ENCODE assay signal across 8 cellular contexts in genomic region chr17:40341808-40342574, GRCh38. TPM values are rescaled to one million over a fixed set of nuclear protein-coding genes. Genes with fewer than 3 reads are reported as not detected.
A peak's percentile ranks its signal among the peaks of the same experiment; 100 is the strongest.
DNase-seq lines count a peak whose midpoint lies in the region; ATAC-seq, FAIRE-seq and TF ChIP-seq lines count a peak whose summit lies in the region.

No MANE protein-coding gene starts in this region.

- H3K4me1 ChIP-seq in CD8-positive, alpha-beta memory T cell (ENCODE audit: insufficient read depth, low read length), result peaks cover 73% of the 10 kb centered on the region

- H2AFZ ChIP-seq in neural cell (ENCODE audit: low read depth, low read length), result peak overlapping the region; percentile 33

- no peaks in the 10 kb centered on the region for H3K9me3 ChIP-seq in CD8-positive, alpha-beta memory T cell (ENCODE audit: low read length)
- H3K9me3 ChIP-seq in neural cell (ENCODE audit: low read length), result no peaks in the 10 kb centered on the region

- TF ChIP-seq CTCF in neural cell (IDR thresholded peaks at IDR 0.05; ENCODE audit: poor library complexity, severe bottlenecking), result no peak

- no peak for TF ChIP-seq RAD21 in neural cell (conservative IDR thresholded peaks at IDR 0.05)

- H3K4me1 Mint-ChIP-seq in CD8-positive, alpha-beta memory T cell, result peaks cover 71 to 89% (median 78%) of the 10 kb centered on the region in 3 donors
- peaks cover 76% of the 10 kb centered on the region for H3K4me1 Mint-ChIP-seq in activated T-cell treated with anti-CD3 and anti-CD28 coated beads, Interleukin-2, amount 50 U/mL, for 24 hours (ENCODE audit: low read depth)

- H3K4me3 ChIP-seq in CD8-positive, alpha-beta memory T cell (ENCODE audit: low read length), result peak overlapping the region; percentile 37
- peak overlapping the region; percentile 55 for H3K4me3 ChIP-seq in Jurkat, Clone E6-1 (ENCODE audit: low read length)
- H3K4me3 ChIP-seq in neural cell (ENCODE audit: low read length), result peak overlapping the region; percentile 91

- no peaks in the 10 kb centered on the region for H3K27me3 Mint-ChIP-seq in CD8-positive, alpha-beta memory T cell
- H3K27me3 Mint-ChIP-seq in activated T-cell treated with anti-CD3 and anti-CD28 coated beads, Interleukin-2, amount 50 U/mL, for 24 hours, result no peaks in the 10 kb centered on the region

- peaks cover 4 to 27% (median 8%) of the 10 kb centered on the region in 3 donors for H3K36me3 Mint-ChIP-seq in CD8-positive, alpha-beta memory T cell
- peaks cover 41% of the 10 kb centered on the region for H3K36me3 Mint-ChIP-seq in activated T-cell treated with anti-CD3 and anti-CD28 coated beads, Interleukin-2, amount 50 U/mL, for 24 hours (ENCODE audit: low read depth)

- peak overlapping the region in 7 of 8 donors; percentile 84 to 98 (median 96) for H3K27ac Mint-ChIP-seq in CD8-positive, alpha-beta memory T cell
- peak overlapping the region; percentile 71 for H3K27ac Mint-ChIP-seq in activated T-cell treated with anti-CD3 and anti-CD28 coated beads, Interleukin-2, amount 50 U/mL, for 24 hours

- H3K9ac ChIP-seq in neural cell (ENCODE audit: low read length), result peak overlapping the region; percentile 97

- DNase-seq in CD8-positive, alpha-beta memory T cell, result peak in 1 of 5 donors; percentile 59
- DNase-seq in Jurkat, Clone E6-1 (ENCODE audit: low read depth, low spot score), result no peak
- no peak for DNase-seq in activated T-cell treated with anti-CD3 and anti-CD28 coated beads, Interleukin-2, amount 50 U/mL, for 24 hours
- peak; percentile 80 to 86 for DNase-seq in frontal cortex (ENCODE audit: low spot score in 2 of 2)

- CTCF ChIA-PET in CD8-positive, alpha-beta memory T cell (lab: Charles Lee), result interaction anchor here (0.6 to 2.6 kb wide), 8 partner anchors 13 to 42 kb away, joined by 3 to 41 read pairs (median 8); partner anchors contain the start of gene RARA

- H3K36me3 ChIP-seq in CD8-positive, alpha-beta memory T cell (ENCODE audit: insufficient read depth, low read length), result no peaks in the 10 kb centered on the region
- no peaks in the 10 kb centered on the region for H3K36me3 ChIP-seq in neural cell (ENCODE audit: insufficient read depth, low read length)

- H4K20me1 ChIP-seq in neural cell (ENCODE audit: insufficient read depth), result no peaks in the 10 kb centered on the region

- no peaks in the 10 kb centered on the region for H3K27me3 ChIP-seq in CD8-positive, alpha-beta memory T cell (ENCODE audit: insufficient read depth, low read length, poor library complexity, severe bottlenecking)
- no peaks in the 10 kb centered on the region for H3K27me3 ChIP-seq in neural cell (ENCODE audit: insufficient read depth, low read depth, low read length)

- H3K4me2 ChIP-seq in neural cell (ENCODE audit: low read length), result peak overlapping the region; percentile 78

- POLR2A ChIA-PET in CD8-positive, alpha-beta memory T cell (lab: Charles Lee), result interaction anchor here (1.2 to 2.2 kb wide), 3 partner anchors 18 to 24 kb away, joined by 4 to 17 read pairs (median 6); no protein-coding TSS in a partner anchor

- TF ChIP-seq EP300 in neural cell (conservative IDR thresholded peaks at IDR 0.05; ENCODE audit: poor library complexity, severe bottlenecking), result no peak

- peaks cover 2% of the 10 kb centered on the region for H3F3A ChIP-seq in neural cell (ENCODE audit: insufficient read depth, low read length, poor library complexity, severe bottlenecking)

- peak overlapping the region; percentile 67 for H3K27ac ChIP-seq in CD8-positive, alpha-beta memory T cell (ENCODE audit: low read depth, low read length)
- peak overlapping the region; percentile 88 for H3K27ac ChIP-seq in neural cell (ENCODE audit: low read length)

- no peak for ATAC-seq in GM19328 (IDR thresholded peaks at IDR 0.05; ENCODE audit: unreplicated experiment)
- no peak for ATAC-seq in HG03439 (IDR thresholded peaks at IDR 0.05; ENCODE audit: unreplicated experiment)
- no peak for ATAC-seq in GM19463 (IDR thresholded peaks at IDR 0.05; ENCODE audit: unreplicated experiment)

- H3K9me3 Mint-ChIP-seq in CD8-positive, alpha-beta memory T cell, result no peaks in the 10 kb centered on the region
- no peaks in the 10 kb centered on the region for H3K9me3 Mint-ChIP-seq in activated T-cell treated with anti-CD3 and anti-CD28 coated beads, Interleukin-2, amount 50 U/mL, for 24 hours

- H3K79me2 ChIP-seq in neural cell (replicated peaks; ENCODE audit: insufficient read depth, low read length), result peaks cover 59% of the 10 kb centered on the region

- peak overlapping the region; percentile 66 to 92 (median 83) for H3K4me3 Mint-ChIP-seq in CD8-positive, alpha-beta memory T cell
- H3K4me3 Mint-ChIP-seq in activated T-cell treated with anti-CD3 and anti-CD28 coated beads, Interleukin-2, amount 50 U/mL, for 24 hours, result peak overlapping the region; percentile 61

- no peak for FAIRE-seq in frontal cortex (lab: Jason Lieb, UNC)

- no peaks in the 10 kb centered on the region for H3K9me2 ChIP-seq in neural cell (ENCODE audit: insufficient read depth, low read length)

TF ChIP-seq in neural cell, 6 proteins besides CTCF, POLR2A, EP300 and RAD21:
- TF ChIP-seq EZH2 (IDR thresholded peaks at IDR 0.05; ENCODE audit: borderline replicate concordance, insufficient read depth, low read length, poor library complexity, severe bottlenecking) (no peak), TAF1 (IDR thresholded peaks at IDR 0.05; ENCODE audit: low read depth) (no peak), SMC3 (conservative IDR thresholded peaks at IDR 0.05; ENCODE audit: poor library complexity) (no peak), MXI1 (conservative IDR thresholded peaks at IDR 0.05; ENCODE audit: poor library complexity, severe bottlenecking) (peak; percentile 21), POLR2AphosphoS5 (IDR thresholded peaks at IDR 0.05) (peak; percentile 83)
- TF ChIP-seq, protein P1, sequence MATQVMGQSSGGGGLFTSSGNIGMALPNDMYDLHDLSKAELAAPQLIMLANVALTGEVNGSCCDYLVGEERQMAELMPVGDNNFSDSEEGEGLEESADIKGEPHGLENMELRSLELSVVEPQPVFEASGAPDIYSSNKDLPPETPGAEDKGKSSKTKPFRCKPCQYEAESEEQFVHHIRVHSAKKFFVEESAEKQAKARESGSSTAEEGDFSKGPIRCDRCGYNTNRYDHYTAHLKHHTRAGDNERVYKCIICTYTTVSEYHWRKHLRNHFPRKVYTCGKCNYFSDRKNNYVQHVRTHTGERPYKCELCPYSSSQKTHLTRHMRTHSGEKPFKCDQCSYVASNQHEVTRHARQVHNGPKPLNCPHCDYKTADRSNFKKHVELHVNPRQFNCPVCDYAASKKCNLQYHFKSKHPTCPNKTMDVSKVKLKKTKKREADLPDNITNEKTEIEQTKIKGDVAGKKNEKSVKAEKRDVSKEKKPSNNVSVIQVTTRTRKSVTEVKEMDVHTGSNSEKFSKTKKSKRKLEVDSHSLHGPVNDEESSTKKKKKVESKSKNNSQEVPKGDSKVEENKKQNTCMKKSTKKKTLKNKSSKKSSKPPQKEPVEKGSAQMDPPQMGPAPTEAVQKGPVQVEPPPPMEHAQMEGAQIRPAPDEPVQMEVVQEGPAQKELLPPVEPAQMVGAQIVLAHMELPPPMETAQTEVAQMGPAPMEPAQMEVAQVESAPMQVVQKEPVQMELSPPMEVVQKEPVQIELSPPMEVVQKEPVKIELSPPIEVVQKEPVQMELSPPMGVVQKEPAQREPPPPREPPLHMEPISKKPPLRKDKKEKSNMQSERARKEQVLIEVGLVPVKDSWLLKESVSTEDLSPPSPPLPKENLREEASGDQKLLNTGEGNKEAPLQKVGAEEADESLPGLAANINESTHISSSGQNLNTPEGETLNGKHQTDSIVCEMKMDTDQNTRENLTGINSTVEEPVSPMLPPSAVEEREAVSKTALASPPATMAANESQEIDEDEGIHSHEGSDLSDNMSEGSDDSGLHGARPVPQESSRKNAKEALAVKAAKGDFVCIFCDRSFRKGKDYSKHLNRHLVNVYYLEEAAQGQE (IDR thresholded peaks at IDR 0.05; ENCODE audit: borderline replicate concordance), result peak; percentile 4

RNA-seq across cellular contexts. Expression of gene GJD3, which starts 22.5 kb away (rescaled TPM):
- total RNA-seq in CD8-positive, alpha-beta memory T cell, result under 1 TPM in 1 of 2 experiments, not detected in 1; 0.24 TPM
- 0.40 TPM for polyA plus RNA-seq in CD8-positive, alpha-beta memory T cell
- polyA plus RNA-seq in Jurkat, Clone E6-1 (2012; ENCODE audit: insufficient read depth, insufficient read length), result not detected
- not detected for total RNA-seq in frontal cortex
- not detected in 2 replicates for polyA plus RNA-seq in neural cell
- 0.73 TPM in 1 of 2 replicates, not detected in the other for polyA minus RNA-seq in neural cell

RNA-seq across cellular contexts. Expression of gene RARA, which starts 33.0 kb away (rescaled TPM):
- total RNA-seq in CD8-positive, alpha-beta memory T cell, result 10 to 100 TPM; 37.4 to 37.8 TPM
- 14.0 TPM for polyA plus RNA-seq in CD8-positive, alpha-beta memory T cell
- polyA plus RNA-seq in Jurkat, Clone E6-1 (2012; ENCODE audit: insufficient read depth, insufficient read length), result 11.8 TPM
- 4.9 TPM for total RNA-seq in frontal cortex
- 4.7 and 6.6 TPM in 2 replicates for polyA plus RNA-seq in neural cell
- 9.7 and 11.2 TPM in 2 replicates for polyA minus RNA-seq in neural cell

RNA-seq across cellular contexts. Expression of gene CDC6, which starts 54.3 kb away (rescaled TPM):
- 100 to 1,000 TPM; 107 to 110 TPM for total RNA-seq in CD8-positive, alpha-beta memory T cell
- polyA plus RNA-seq in CD8-positive, alpha-beta memory T cell, result 0.49 TPM
- 105 TPM for polyA plus RNA-seq in Jurkat, Clone E6-1 (2012; ENCODE audit: insufficient read depth, insufficient read length)
- 2.4 TPM for total RNA-seq in frontal cortex
- polyA plus RNA-seq in neural cell, result 1.9 and 2.2 TPM in 2 replicates
- 3.2 and 3.9 TPM in 2 replicates for polyA minus RNA-seq in neural cell

Comparison
In these comparisons a context has a peak if more than half of its experiments do, and no peak if none do; other contexts are left out.
1. DNase-seq: peak in frontal cortex (2 of 2); none in Jurkat, Clone E6-1 (single experiment) and activated T-cell treated with anti-CD3 and anti-CD28 coated beads, Interleukin-2, amount 50 U/mL, for 24 hours (single experiment).
2. H3K4me3 ChIP-seq: peak in every context shown above with its lines; median percentile 91 in neural cell; 55 in Jurkat, Clone E6-1; 37 in CD8-positive, alpha-beta memory T cell.
3. RNA of gene CDC6, which starts 54.3 kb away (total RNA-seq): 107 to 110 TPM in CD8-positive, alpha-beta memory T cell; 2.4 TPM in frontal cortex (single experiment); every median in the first group is over 10 times any median in the second.